ENCODE assay signal across 21 cellular contexts in genomic region chr12:121170581-121171260, GRCh38. TPM values are rescaled to one million over a fixed set of nuclear protein-coding genes. Genes with fewer than 3 reads are reported as not detected.
DNase-seq lines count a peak whose midpoint lies in the region; ATAC-seq lines count a peak whose summit lies in the region.
"Had no signal": no experiment of that assay in that cellular context is flagged by ENCODE, and none has a peak within 500 bp of the region (broad histone marks: within the 10 kb centered on the region; RNA-seq: fewer than 3 reads in every experiment).

No MANE protein-coding gene starts in this region.

- H3K36me3 Mint-ChIP-seq in activated T-helper 17 cell treated with anti-CD3 and anti-CD28 coated beads, Interleukin-2, amount 50 U/mL, for 72 hours (ENCODE audit: low read depth), result peaks cover 11% of the 10 kb centered on the region

- H3K4me1 ChIP-seq in effector memory CD4-positive, alpha-beta T cell (ENCODE audit: control insufficient read depth, insufficient read depth, low read length, poor library complexity, severe bottlenecking), result no peaks in the 10 kb centered on the region

- DNase-seq in Daoy (ENCODE audit: low read depth) (peak; percentile 84), HT1080 (ENCODE audit: low read depth) (peak; percentile 71), kidney glomerular epithelial cell (lab: John Stamatoyannopoulos, UW) (peak; percentile 46), NCI-H1092 treated with DMSO at 0.1 percent for 48 hours (lab: John Stamatoyannopoulos, UW) (no peak), NCI-H2227 treated with DMSO at 0.1 percent for 48 hours (lab: John Stamatoyannopoulos, UW) (no peak), head of caudate nucleus (no peak)
- DNase-seq in effector memory CD4-positive, alpha-beta T cell, result no peak
- DNase-seq: activated gamma-delta T cell; body of pancreas; DMS 273 treated with DMSO at 0.1 percent for 48 hours; NCI-H1092; NCI-H2171 treated with DMSO at 0.1 percent for 48 hours; sigmoid colon; stimulated activated CD4-positive, alpha-beta T cell treated with anti-CD3 and anti-CD28 coated beads, Interleukin-4, amount 100 ng/mL, for 24 hours; transverse colon had no signal

- no peak overlapping the region for H3K4me3 ChIP-seq in effector memory CD4-positive, alpha-beta T cell (ENCODE audit: insufficient read depth, low read depth, low read length, poor library complexity, severe bottlenecking)
- H3K4me3 ChIP-seq: body of pancreas, lung, sigmoid colon, transverse colon had no signal

- ATAC-seq in activated T-helper 17 cell treated with anti-CD3 and anti-CD28 coated beads, Interleukin-2, amount 50 U/mL, for 72 hours (replicated peaks), result peak; percentile 71
- ATAC-seq: body of pancreas, HCT116, HepG2 had no signal

- H3K27ac ChIP-seq in effector memory CD4-positive, alpha-beta T cell (ENCODE audit: insufficient read depth, low read length, poor library complexity, severe bottlenecking), result no peak overlapping the region
- H3K27ac ChIP-seq: body of pancreas, sigmoid colon, transverse colon, VCaP had no signal

- intact Hi-C loops in head of caudate nucleus (cut with DNase I), result no loop called here

- no peaks in the 10 kb centered on the region for H3K9me3 Mint-ChIP-seq in activated T-helper 17 cell treated with anti-CD3 and anti-CD28 coated beads, Interleukin-2, amount 50 U/mL, for 72 hours

- H3K4me3 Mint-ChIP-seq in activated T-helper 17 cell treated with anti-CD3 and anti-CD28 coated beads, Interleukin-2, amount 50 U/mL, for 72 hours, result no peak overlapping the region
- H3K4me3 Mint-ChIP-seq: B cell had no signal

- H3K4me1 Mint-ChIP-seq in activated T-helper 17 cell treated with anti-CD3 and anti-CD28 coated beads, Interleukin-2, amount 50 U/mL, for 72 hours, result no peaks in the 10 kb centered on the region

- no peaks in the 10 kb centered on the region for H3K27me3 ChIP-seq in effector memory CD4-positive, alpha-beta T cell (replicated peaks; ENCODE audit: control insufficient read depth, insufficient read depth, low read length, poor library complexity, severe bottlenecking)
- H3K27me3 ChIP-seq: body of pancreas, sigmoid colon, transverse colon had no signal

- no peaks in the 10 kb centered on the region for H3K9me3 ChIP-seq in effector memory CD4-positive, alpha-beta T cell (ENCODE audit: control insufficient read depth, low read length)
- H3K9me3 ChIP-seq: body of pancreas, sigmoid colon, transverse colon had no signal

- peak overlapping the region; percentile 59 for H3K27ac Mint-ChIP-seq in activated T-helper 17 cell treated with anti-CD3 and anti-CD28 coated beads, Interleukin-2, amount 50 U/mL, for 72 hours
- H3K27ac Mint-ChIP-seq: B cell had no signal

- no peaks in the 10 kb centered on the region for H3K27me3 Mint-ChIP-seq in activated T-helper 17 cell treated with anti-CD3 and anti-CD28 coated beads, Interleukin-2, amount 50 U/mL, for 72 hours
- H3K27me3 Mint-ChIP-seq: B cell had no signal

- peaks cover 9% of the 10 kb centered on the region for H3K36me3 ChIP-seq in effector memory CD4-positive, alpha-beta T cell (ENCODE audit: control insufficient read depth, insufficient read depth, low read length)
- H3K36me3 ChIP-seq: transverse colon had no signal

RNA-seq across cellular contexts. Expression of gene P2RX7, which starts 38.0 kb away (rescaled TPM):
- 0.57 and 1.3 TPM in 2 replicates for total RNA-seq in Daoy (2014; rRNA removed; shearing (Covaris generic))
- total RNA-seq in HT1080 (2014; rRNA removed; shearing (Covaris generic)), result not detected in 2 replicates
- polyA plus RNA-seq in HT1080 (2015; cell fraction: cytosol; rRNA removed), result 0.02 TPM in 1 of 2 replicates, not detected in the other
- 0.02 TPM in 1 of 2 replicates, not detected in the other for polyA plus RNA-seq in HT1080 (2015; cell fraction: nucleus; rRNA removed)
- total RNA-seq in activated T-helper 17 cell treated with anti-CD3 and anti-CD28 coated beads, Interleukin-2, amount 50 U/mL, for 72 hours, result 1 to 10 TPM; 3.8 to 6.4 TPM

RNA-seq across cellular contexts. Expression of gene P2RX4, which starts 39.2 kb away (rescaled TPM):
- 7.8 and 11.7 TPM in 2 replicates for total RNA-seq in Daoy (2014; rRNA removed; shearing (Covaris generic))
- 3.5 and 6.0 TPM in 2 replicates for total RNA-seq in HT1080 (2014; rRNA removed; shearing (Covaris generic))
- 6.7 and 11.2 TPM in 2 replicates for polyA plus RNA-seq in HT1080 (2015; cell fraction: cytosol; rRNA removed)
- 2.9 and 7.0 TPM in 2 replicates for polyA plus RNA-seq in HT1080 (2015; cell fraction: nucleus; rRNA removed)
- 10 to 100 TPM; 31.6 to 45.3 TPM for total RNA-seq in activated T-helper 17 cell treated with anti-CD3 and anti-CD28 coated beads, Interleukin-2, amount 50 U/mL, for 72 hours

Comparison
In these comparisons a context has a peak if more than half of its experiments do, and no peak if none do; other contexts are left out.
1. DNase-seq: peak in Daoy (single experiment), HT1080 (single experiment) and kidney glomerular epithelial cell (single experiment); none in NCI-H1092 treated with DMSO at 0.1 percent for 48 hours (single experiment), NCI-H2227 treated with DMSO at 0.1 percent for 48 hours (single experiment), effector memory CD4-positive, alpha-beta T cell (0 of 3) and head of caudate nucleus (0 of 42).